Comparison of ENCODE assay signal across 15 cellular contexts in the genomic region with DNA sequence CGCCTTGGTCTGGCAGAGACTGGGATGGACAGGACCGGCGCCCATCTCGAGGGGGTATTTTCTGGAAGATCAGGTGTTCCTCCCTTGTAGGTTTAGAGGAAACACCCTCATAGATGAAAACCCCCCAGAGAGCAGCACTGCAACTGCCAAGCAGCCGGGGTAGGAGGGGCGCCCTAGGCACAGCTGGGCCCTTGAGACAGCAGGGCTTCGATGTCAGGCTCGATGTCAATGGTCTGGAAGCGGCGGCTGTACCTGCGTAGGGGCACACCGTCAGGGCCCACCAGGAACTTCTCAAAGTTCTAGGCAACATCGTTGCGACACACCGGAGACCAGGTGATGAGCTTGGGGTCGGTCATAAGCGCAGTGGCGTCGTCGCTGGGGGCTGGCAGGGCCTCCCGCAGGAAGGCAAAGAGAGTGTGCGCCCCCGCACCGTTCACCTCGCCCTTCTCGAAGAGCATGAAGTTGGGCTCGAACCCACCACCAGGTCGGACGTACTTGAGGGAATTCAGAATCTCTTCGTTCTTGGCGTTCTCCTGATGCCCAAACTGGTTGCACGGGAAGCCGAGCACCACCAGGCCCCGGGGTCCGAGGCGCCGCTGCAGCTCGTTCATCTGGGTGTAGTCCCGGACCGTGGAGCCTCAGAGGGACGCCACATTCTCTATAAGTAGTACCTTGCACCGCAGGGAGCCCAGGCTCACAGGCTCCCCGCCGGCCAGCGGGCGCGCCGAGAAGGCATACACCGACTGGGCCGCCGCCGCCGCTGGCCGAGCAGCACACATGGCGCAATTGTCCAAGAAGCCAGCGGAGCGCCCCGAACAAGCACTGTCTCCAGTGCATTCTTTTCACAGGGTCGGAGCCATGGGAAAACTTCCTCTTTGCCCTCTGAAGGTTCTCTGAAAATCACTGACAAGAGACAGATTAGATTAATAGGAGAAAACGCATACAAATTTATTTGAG. TPM values are rescaled to one million over a fixed set of nuclear protein-coding genes. Genes with fewer than 3 reads are reported as not detected.
DNase-seq lines count a peak whose midpoint lies in the region; ATAC-seq, FAIRE-seq and TF ChIP-seq lines count a peak whose summit lies in the region.
"Not testable (repeated sequence)": the region's sequence is repeated elsewhere in the genome, so short reads cannot be mapped to it uniquely, and the experiment has no call there.
"Had no signal": no experiment of that assay in that cellular context is flagged by ENCODE, and none has a peak within 500 bp of the region (broad histone marks: within the 10 kb centered on the region; RNA-seq: fewer than 3 reads in every experiment).

No MANE protein-coding gene starts in this region.

- H3K4me1 ChIP-seq in Peyer's patch = not testable (repeated sequence)

- not testable (repeated sequence) for H3K9me3 Mint-ChIP-seq in activated CD4-positive, alpha-beta T cell treated with anti-CD3 and anti-CD28 coated beads, Interleukin-2, amount 10 ng/mL, durations not matched to agents 24 days and 14 days; naive thymus-derived CD8-positive, alpha-beta T cell
- peaks cover 0 to 12% (median 4%) of the 10 kb centered on the region in 5 experiments for H3K9me3 Mint-ChIP-seq in brain

- intact Hi-C loops in activated CD4-positive, alpha-beta T cell treated with anti-CD3 and anti-CD28 coated beads, Interleukin-2, amount 10 ng/mL, durations not matched to agents 24 days and 14 days (cut with micrococcal nuclease) = loop anchor here (5.0 to 10.0 kb wide), 2 partner anchors 424 to 1823 kb away; no protein-coding TSS in a partner anchor
- intact Hi-C loops in Right ventricle myocardium superior (cut with DNase I) = not testable (repeated sequence)

- FAIRE-seq in GM18507 (lab: Jason Lieb, UNC) = peak; percentile 84

- not testable (repeated sequence) for H3K27ac Mint-ChIP-seq in activated CD4-positive, alpha-beta T cell treated with anti-CD3 and anti-CD28 coated beads, Interleukin-2, amount 10 ng/mL, durations not matched to agents 24 days and 14 days; naive thymus-derived CD8-positive, alpha-beta T cell
- peak overlapping the region in 3 of 5 experiments; percentile 78 to 97 (median 92) for H3K27ac Mint-ChIP-seq in brain

- DNase-seq in GM18507 (ENCODE audit: extremely low spot score, insufficient read length, low read depth) = not testable (repeated sequence)
- peak in 2 of 3 donors; percentile 41 to 58 for DNase-seq in Peyer's patch
- peak; percentile 67 for DNase-seq in activated CD4-positive, alpha-beta T cell treated with anti-CD3 and anti-CD28 coated beads, Interleukin-2, amount 10 ng/mL, durations not matched to agents 24 days and 14 days
- peak; percentile 30 for DNase-seq in Right ventricle myocardium superior
- peak in 3 of 10 donors; percentile 12 to 61 (median 15) for DNase-seq in naive thymus-derived CD8-positive, alpha-beta T cell
- peak; percentile 3 for DNase-seq in stimulated activated CD4-positive, alpha-beta T cell treated with anti-CD3 and anti-CD28 coated beads, Interleukin-4, amount 100 ng/mL, for 1 hour

- not testable (repeated sequence) for H3K27me3 Mint-ChIP-seq in activated CD4-positive, alpha-beta T cell treated with anti-CD3 and anti-CD28 coated beads, Interleukin-2, amount 10 ng/mL, durations not matched to agents 24 days and 14 days; brain; naive thymus-derived CD8-positive, alpha-beta T cell

- POLR2A ChIA-PET in naive thymus-derived CD8-positive, alpha-beta T cell (lab: Charles Lee) = not testable (repeated sequence)

- TF ChIP-seq POLR2A in Peyer's patch (IDR thresholded peaks at IDR 0.05) = not testable (repeated sequence)

- not testable (repeated sequence) for ATAC-seq in Right ventricle myocardium superior (ENCODE audit: poor library complexity)
- peak; percentile 74 to 85 for ATAC-seq in naive thymus-derived CD8-positive, alpha-beta T cell

- H3K27ac ChIP-seq in Peyer's patch = not testable (repeated sequence)

- not testable (repeated sequence) for H3K4me3 ChIP-seq in Peyer's patch

- peaks cover 17% of the 10 kb centered on the region for H3K4me1 Mint-ChIP-seq in activated CD4-positive, alpha-beta T cell treated with anti-CD3 and anti-CD28 coated beads, Interleukin-2, amount 10 ng/mL, durations not matched to agents 24 days and 14 days
- peaks cover 90% of the 10 kb centered on the region for H3K4me1 Mint-ChIP-seq in brain
- H3K4me1 Mint-ChIP-seq in naive thymus-derived CD8-positive, alpha-beta T cell = not testable (repeated sequence)

- H3K36me3 Mint-ChIP-seq in activated CD4-positive, alpha-beta T cell treated with anti-CD3 and anti-CD28 coated beads, Interleukin-2, amount 10 ng/mL, durations not matched to agents 24 days and 14 days (ENCODE audit: low read depth); brain; naive thymus-derived CD8-positive, alpha-beta T cell: not testable (repeated sequence)

- not testable (repeated sequence) for H3K27me3 ChIP-seq in Peyer's patch

- not testable (repeated sequence) for H3K4me3 Mint-ChIP-seq in activated CD4-positive, alpha-beta T cell treated with anti-CD3 and anti-CD28 coated beads, Interleukin-2, amount 10 ng/mL, durations not matched to agents 24 days and 14 days; brain; naive thymus-derived CD8-positive, alpha-beta T cell

- H3K36me3 ChIP-seq in Peyer's patch = not testable (repeated sequence)

- not testable (repeated sequence) for TF ChIP-seq CTCF in Peyer's patch (IDR thresholded peaks at IDR 0.05); brain (conservative IDR thresholded peaks at IDR 0.05)

- not testable (repeated sequence) for H3K9me3 ChIP-seq in Peyer's patch

RNA-seq across cellular contexts. Expression of gene ATXN3L, which starts 59.0 kb away (rescaled TPM):
- total RNA-seq in Peyer's patch (not detected), Right ventricle myocardium superior (not detected)
- total RNA-seq in activated CD4-positive, alpha-beta T cell treated with anti-CD3 and anti-CD28 coated beads, Interleukin-2, amount 10 ng/mL, durations not matched to agents 24 days and 14 days = not detected in 2 replicates
- polyA plus RNA-seq in brain (ENCODE audit: insufficient read depth, low read depth, low replicate concordance) = not detected
- total RNA-seq in naive thymus-derived CD8-positive, alpha-beta T cell = not detected
- polyA plus RNA-seq in naive thymus-derived CD8-positive, alpha-beta T cell = not detected
- total RNA-seq: activated naive CD4-positive, alpha-beta T cell treated with anti-CD3 and anti-CD28 coated beads for 36 hours; breast epithelium; M059J; mammary epithelial cell; pulmonary artery endothelial cell; SJSA1; skeletal muscle tissue; ureter had no signal
- polyA plus RNA-seq: mammary epithelial cell had no signal
